In the genomic region with DNA sequence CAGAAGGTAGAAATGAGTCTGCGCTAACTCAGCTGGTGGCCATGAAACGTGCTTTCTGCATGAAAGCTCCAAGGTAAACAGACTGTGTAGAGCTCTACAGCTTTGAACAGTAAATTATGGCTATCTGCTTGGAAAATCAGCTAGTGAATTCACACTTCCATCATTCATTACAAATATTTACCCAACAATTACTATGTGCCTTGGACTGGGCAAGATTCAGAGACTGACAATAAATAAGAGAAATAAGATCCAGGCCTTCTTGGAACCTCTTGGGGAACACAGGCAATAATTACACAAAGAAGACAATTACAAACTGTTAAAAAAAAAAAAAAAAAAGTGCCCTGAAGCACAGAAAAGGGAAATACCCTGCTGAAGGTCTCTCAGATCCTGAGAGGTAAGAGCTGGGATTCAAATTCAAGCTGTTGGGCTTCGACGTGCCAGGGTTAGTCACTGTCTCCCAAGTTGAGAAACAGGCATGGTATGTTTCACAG, we compare ENCODE assay signal across 16 cellular contexts. TPM values are rescaled to one million over a fixed set of nuclear protein-coding genes. Genes with fewer than 3 reads are reported as not detected.
A peak's percentile ranks its signal among the peaks of the same experiment; 100 is the strongest.
DNase-seq lines count a peak whose midpoint lies in the region; ATAC-seq and TF ChIP-seq lines count a peak whose summit lies in the region.
"Had no signal": no experiment of that assay in that cellular context is flagged by ENCODE, and none has a peak within 500 bp of the region (broad histone marks: within the 10 kb centered on the region; RNA-seq: fewer than 3 reads in every experiment).

No MANE protein-coding gene starts in this region.

- DNase-seq in NCI-H2081 treated with DMSO at 0.1 percent for 48 hours (lab: John Stamatoyannopoulos, UW) (peak; percentile 89), body of pancreas (peak; percentile 39 to 69 (median 56)), mucosa of descending colon (no peak), NK-92 (lab: John Stamatoyannopoulos, UW; ENCODE audit: unreplicated experiment) (no peak), MM.1S (no peak), NCI-H2107 (lab: John Stamatoyannopoulos, UW) (no peak)
- DNase-seq: activated effector memory CD4-positive, alpha-beta T cell treated with anti-CD3 and anti-CD28 coated beads, Interleukin-2, amount 50 U/mL, for 16 hours; left lung; naive thymus-derived CD4-positive, alpha-beta T cell; right cardiac atrium; SJCRH30; stimulated activated CD4-positive, alpha-beta T cell treated with anti-CD3 and anti-CD28 coated beads, Interleukin-4, amount 100 ng/mL, for 1 hour had no signal

- no peaks in the 10 kb centered on the region for H3K79me2 ChIP-seq in MM.1S (ENCODE audit: low read length)

- no peaks in the 10 kb centered on the region for H4K20me1 ChIP-seq in MM.1S (ENCODE audit: insufficient read depth, low read length)

- H2AFZ ChIP-seq in MM.1S (ENCODE audit: low read length) = no peak overlapping the region

- H3K27ac ChIP-seq in body of pancreas (peak overlapping the region; percentile 43 to 63 (median 54)), MM.1S (ENCODE audit: low read length) (no peak overlapping the region)
- H3K27ac ChIP-seq: left lung, SJCRH30, vagina had no signal

- no peak for TF ChIP-seq POLR2A in body of pancreas (IDR thresholded peaks at IDR 0.05)

- H3K9me2 ChIP-seq in MM.1S (replicated peaks; ENCODE audit: insufficient read depth, low read length) = no peaks in the 10 kb centered on the region

- H3K9ac ChIP-seq in MM.1S (ENCODE audit: low read length) = no peak overlapping the region

- no peaks in the 10 kb centered on the region for H3K36me3 ChIP-seq in body of pancreas (replicated peaks in 1 of 2; ENCODE audit: insufficient read depth in 1 of 2, low read depth in 2 of 2)
- H3K36me3 ChIP-seq in mucosa of descending colon (ENCODE audit: low read depth) = no peaks in the 10 kb centered on the region
- H3K36me3 ChIP-seq in MM.1S (replicated peaks; ENCODE audit: insufficient read depth, low read length) = no peaks in the 10 kb centered on the region
- H3K36me3 ChIP-seq: left lung, vagina had no signal

- TF ChIP-seq CTCF in body of pancreas (IDR thresholded peaks at IDR 0.05) (no peak), mucosa of descending colon (IDR thresholded peaks at IDR 0.05) (no peak), MM.1S (IDR thresholded peaks at IDR 0.05; ENCODE audit: low read length) (no peak)

- no peak overlapping the region for H3K4me2 ChIP-seq in MM.1S (ENCODE audit: low read depth, low read length)

- peak; percentile 13 for ATAC-seq in GM18868 (IDR thresholded peaks at IDR 0.05; ENCODE audit: unreplicated experiment)
- ATAC-seq in body of pancreas = peak; percentile 92
- peak; percentile 54 for ATAC-seq in mucosa of descending colon
- no peak for ATAC-seq in HG02852 (IDR thresholded peaks at IDR 0.05; ENCODE audit: unreplicated experiment)
- ATAC-seq: left lung; naive thymus-derived CD4-positive, alpha-beta T cell; right cardiac atrium had no signal

- H3K4me3 ChIP-seq in body of pancreas = no peak overlapping the region
- H3K4me3 ChIP-seq in mucosa of descending colon = no peak overlapping the region
- no peak overlapping the region for H3K4me3 ChIP-seq in MM.1S (ENCODE audit: low read length)
- H3K4me3 ChIP-seq: left lung, SJCRH30, vagina had no signal

- intact Hi-C loops in body of pancreas (cut with DNase I) (no loop called here), mucosa of descending colon (cut with DNase I, micrococcal nuclease) (no loop called here)

- H3K27me3 ChIP-seq in body of pancreas = no peaks in the 10 kb centered on the region
- no peaks in the 10 kb centered on the region for H3K27me3 ChIP-seq in MM.1S (replicated peaks; ENCODE audit: insufficient read depth, low read length)
- H3K27me3 ChIP-seq: left lung, SJCRH30, vagina had no signal

- H3K9me3 ChIP-seq in body of pancreas (no peaks in the 10 kb centered on the region), mucosa of descending colon (no peaks in the 10 kb centered on the region), MM.1S (replicated peaks; ENCODE audit: insufficient read depth, low read length) (no peaks in the 10 kb centered on the region)
- H3K9me3 ChIP-seq: left lung, SJCRH30, vagina had no signal

- H3K4me1 ChIP-seq in body of pancreas = peaks cover 15% of the 10 kb centered on the region
- peaks cover 7% of the 10 kb centered on the region for H3K4me1 ChIP-seq in mucosa of descending colon (ENCODE audit: low read depth)
- peaks cover 4% of the 10 kb centered on the region; the same call in 1 of the 2 replicates for H3K4me1 ChIP-seq in MM.1S (ENCODE audit: low read length)
- H3K4me1 ChIP-seq: left lung, SJCRH30, vagina had no signal

- 14 to 16% methylated on average over 4 of the region's 4 CpGs for WGBS in body of pancreas, 2 donors

- H3F3A ChIP-seq in MM.1S (ENCODE audit: insufficient read depth, low read length) = no peaks in the 10 kb centered on the region

RNA-seq across cellular contexts. Expression of gene TSPAN12, which starts 15.8 kb away (rescaled TPM):
- total RNA-seq in body of pancreas (1 to 10 TPM; 6.9 to 9.9 TPM), mucosa of descending colon (10 to 100 TPM; 23.1 to 43.4 (median 35.6) TPM)
- total RNA-seq: B cell; naive thymus-derived CD4-positive, alpha-beta T cell had no signal

Comparison
In these comparisons a context has a peak if more than half of its experiments do, and no peak if none do; other contexts are left out.
1. DNase-seq: peak in NCI-H2081 treated with DMSO at 0.1 percent for 48 hours (single experiment) and body of pancreas (4 of 4); none in mucosa of descending colon (0 of 3), NK-92 (single experiment), MM.1S (single experiment) and NCI-H2107 (single experiment).